23 cellular contexts compared by ENCODE assay signal in genomic region chr12:20695232-20695631, GRCh38. TPM values are rescaled to one million over a fixed set of nuclear protein-coding genes. Genes with fewer than 3 reads are reported as not detected.
DNase-seq lines count a peak whose midpoint lies in the region; ATAC-seq, FAIRE-seq and TF ChIP-seq lines count a peak whose summit lies in the region.
"Had no signal": no experiment of that assay in that cellular context is flagged by ENCODE, and none has a peak within 500 bp of the region (broad histone marks: within the 10 kb centered on the region; RNA-seq: fewer than 3 reads in every experiment).

Gene SLCO1C1, plus strand, starts transcription at chr12:20695332. Its CDS starts 4,245 bp downstream, at chr12:20699577.

- no peak within 1 kb of the TSS for H3K23ac ChIP-seq in neuronal stem cell (ENCODE audit: low read depth, low read length, poor library complexity)

- H3K27me3 Mint-ChIP-seq in CD14-positive monocyte (ENCODE audit: low read depth in 3 of 3) = peaks cover 0 to 3% (median 0%) of the 10 kb centered on the region in 3 donors
- H3K27me3 Mint-ChIP-seq: activated CD4-positive, alpha-beta T cell treated with anti-CD3 and anti-CD28 coated beads, Interleukin-2, amount 10 ng/mL, durations not matched to agents 7 days and 5 days; CD8-positive, alpha-beta memory T cell; naive thymus-derived CD4-positive, alpha-beta T cell; stimulated activated memory B cell treated with anti-CD40 and anti-IgM and Interleukin-4, amounts not matched to agents 10 μg/mL and 1 μg/mL and 100 μg/mL, for 72 hours had no signal

- H3K27me3 ChIP-seq in adipocyte (replicated peaks; ENCODE audit: control insufficient read depth, insufficient read depth, low read length) = no peaks in the 10 kb centered on the region
- no peaks in the 10 kb centered on the region for H3K27me3 ChIP-seq in neuronal stem cell (ENCODE audit: control insufficient read depth in 3 of 3, insufficient read depth in 3 of 3, low read depth in 1 of 3, low read length in 3 of 3)

- H3K79me1 ChIP-seq in neuronal stem cell (ENCODE audit: low read depth, low read length) = no peaks in the 10 kb centered on the region

- peak within 1 kb of the TSS; percentile 76 for H2AFZ ChIP-seq in neuronal stem cell (ENCODE audit: low read length)

- no peak within 1 kb of the TSS for H2BK12ac ChIP-seq in neuronal stem cell (ENCODE audit: low read length)

- peaks cover 0 to 2% (median 0%) of the 10 kb centered on the region in 7 donors for H3K9me3 Mint-ChIP-seq in CD14-positive monocyte
- H3K9me3 Mint-ChIP-seq: activated CD4-positive, alpha-beta T cell treated with anti-CD3 and anti-CD28 coated beads, Interleukin-2, amount 10 ng/mL, durations not matched to agents 7 days and 5 days had no signal

- H3K36me3 ChIP-seq in adipocyte (ENCODE audit: control insufficient read depth, insufficient read depth, low read length, severe bottlenecking) = no peaks in the 10 kb centered on the region
- H3K36me3 ChIP-seq in neuronal stem cell (replicated peaks in 1 of 2; ENCODE audit: control insufficient read depth in 2 of 2, insufficient read depth in 2 of 2, low read length in 2 of 2) = no peaks in the 10 kb centered on the region

- no peak within 1 kb of the TSS for H3K27ac ChIP-seq in neuronal stem cell (replicated peaks; ENCODE audit: low read length)

- H3K4me3 Mint-ChIP-seq in CD14-positive monocyte = no peak within 1 kb of the TSS
- H3K4me3 Mint-ChIP-seq: activated CD4-positive, alpha-beta T cell treated with anti-CD3 and anti-CD28 coated beads, Interleukin-2, amount 10 ng/mL, durations not matched to agents 7 days and 5 days; CD8-positive, alpha-beta memory T cell; immature natural killer cell; naive thymus-derived CD4-positive, alpha-beta T cell; stimulated activated memory B cell treated with anti-CD40 and anti-IgM and Interleukin-4, amounts not matched to agents 10 μg/mL and 1 μg/mL and 100 μg/mL, for 72 hours had no signal

- H2AK5ac ChIP-seq in neuronal stem cell (ENCODE audit: low read depth, low read length) = no peak within 1 kb of the TSS

- H3K27ac Mint-ChIP-seq in CD14-positive monocyte = no peak within 1 kb of the TSS
- H3K27ac Mint-ChIP-seq: activated CD4-positive, alpha-beta T cell treated with anti-CD3 and anti-CD28 coated beads, Interleukin-2, amount 10 ng/mL, durations not matched to agents 7 days and 5 days; immature natural killer cell; naive thymus-derived CD4-positive, alpha-beta T cell; stimulated activated memory B cell treated with anti-CD40 and anti-IgM and Interleukin-4, amounts not matched to agents 10 μg/mL and 1 μg/mL and 100 μg/mL, for 72 hours had no signal

- no peak within 1 kb of the TSS for H3K18ac ChIP-seq in neuronal stem cell (ENCODE audit: low read length)

- no peaks in the 10 kb centered on the region for H3K4me1 Mint-ChIP-seq in CD14-positive monocyte
- H3K4me1 Mint-ChIP-seq: activated CD4-positive, alpha-beta T cell treated with anti-CD3 and anti-CD28 coated beads, Interleukin-2, amount 10 ng/mL, durations not matched to agents 7 days and 5 days; CD8-positive, alpha-beta memory T cell; immature natural killer cell; stimulated activated memory B cell treated with anti-CD40 and anti-IgM and Interleukin-4, amounts not matched to agents 10 μg/mL and 1 μg/mL and 100 μg/mL, for 72 hours had no signal

- no peak within 1 kb of the TSS for H4K8ac ChIP-seq in neuronal stem cell (ENCODE audit: low read depth, low read length)

- no peak within 1 kb of the TSS for H2BK15ac ChIP-seq in neuronal stem cell (ENCODE audit: low read length)

- H4K91ac ChIP-seq in neuronal stem cell (ENCODE audit: low read depth, low read length, poor library complexity) = no peak within 1 kb of the TSS

- TF ChIP-seq CTCF in CD14-positive monocyte (IDR thresholded peaks at IDR 0.05) = no peak

- H3K4me3 ChIP-seq in adipocyte (ENCODE audit: low read length) (peak within 1 kb of the TSS; percentile 42), neuronal stem cell (ENCODE audit: low read length in 2 of 2) (peak within 1 kb of the TSS in 1 of 2 donors; percentile 15)
- H3K4me3 ChIP-seq: lung had no signal

- no peak within 1 kb of the TSS for H3K4me2 ChIP-seq in neuronal stem cell (ENCODE audit: insufficient read depth, low read length, poor library complexity, severe bottlenecking)

- WGBS in neuronal stem cell (ENCODE audit: extremely low coverage in 2 of 2, insufficient read length in 2 of 2, insufficient replicate concordance in 1 of 2), 2 donors = no CpG with 5 or more reads among the region's 6 CpGs

- no peaks in the 10 kb centered on the region for H3K36me3 Mint-ChIP-seq in CD14-positive monocyte
- H3K36me3 Mint-ChIP-seq: CD8-positive, alpha-beta memory T cell; immature natural killer cell; naive thymus-derived CD4-positive, alpha-beta T cell; stimulated activated memory B cell treated with anti-CD40 and anti-IgM and Interleukin-4, amounts not matched to agents 10 μg/mL and 1 μg/mL and 100 μg/mL, for 72 hours had no signal

- H3K9ac ChIP-seq in adipocyte (ENCODE audit: low read length) (no peak within 1 kb of the TSS), neuronal stem cell (ENCODE audit: low read depth, low read length, poor library complexity) (no peak within 1 kb of the TSS)

- FAIRE-seq in frontal cortex (lab: Jason Lieb, UNC) = no peak

- ATAC-seq in HG03565 (IDR thresholded peaks at IDR 0.05; ENCODE audit: unreplicated experiment) = no peak
- ATAC-seq: naive thymus-derived CD4-positive, alpha-beta T cell; stimulated activated memory B cell treated with anti-CD40 and anti-IgM and Interleukin-4, amounts not matched to agents 10 μg/mL and 1 μg/mL and 100 μg/mL, for 72 hours had no signal

- intact Hi-C loops in CD14-positive monocyte (cut with micrococcal nuclease) = no loop called here

- no peak within 1 kb of the TSS for H2BK120ac ChIP-seq in neuronal stem cell (ENCODE audit: low read depth, low read length)

- H2BK5ac ChIP-seq in neuronal stem cell (ENCODE audit: low read length) = no peak within 1 kb of the TSS

- no peaks in the 10 kb centered on the region for H3K9me3 ChIP-seq in adipocyte (ENCODE audit: control insufficient read depth, low read length)
- H3K9me3 ChIP-seq in neuronal stem cell (replicated peaks in 1 of 2; ENCODE audit: control insufficient read depth in 2 of 2, insufficient read depth in 1 of 2, low read depth in 1 of 2, low read length in 2 of 2) = no peaks in the 10 kb centered on the region

- peak; percentile 37 for DNase-seq in Ammon's horn (ENCODE audit: low spot score)
- DNase-seq in adipocyte (ENCODE audit: low read depth) = no peak
- DNase-seq in frontal cortex (ENCODE audit: low spot score in 2 of 2) = no peak
- no peak for DNase-seq in neuronal stem cell (ENCODE audit: low spot score)
- DNase-seq in NCI-H774 (lab: John Stamatoyannopoulos, UW) = no peak
- DNase-seq in MV-4-11 (lab: John Stamatoyannopoulos, UW) = no peak
- no peak for DNase-seq in CD14-positive monocyte (ENCODE audit: low spot score)
- DNase-seq: activated CD4-positive, alpha-beta T cell treated with anti-CD3 and anti-CD28 coated beads, Interleukin-2, amount 10 ng/mL, durations not matched to agents 7 days and 5 days; activated naive CD4-positive, alpha-beta T cell; CD8-positive, alpha-beta memory T cell; DMS79; immature natural killer cell; IMR-90; MM.1S; naive thymus-derived CD4-positive, alpha-beta T cell; NCI-H187 treated with DMSO at 0.1 percent for 48 hours; RPMI8226; stimulated activated CD4-positive, alpha-beta T cell treated with anti-CD3 and anti-CD28 coated beads, Interleukin-15, amount 100 ng/mL, for 24 hours had no signal

- no peak within 1 kb of the TSS for H3K4ac ChIP-seq in neuronal stem cell (ENCODE audit: low read length)

- no peak within 1 kb of the TSS for H3K14ac ChIP-seq in neuronal stem cell (ENCODE audit: low read length)

- H3K4me1 ChIP-seq in adipocyte (ENCODE audit: control insufficient read depth, insufficient read depth, low read length) (peaks cover 27% of the 10 kb centered on the region), neuronal stem cell (ENCODE audit: control insufficient read depth in 2 of 2, insufficient read depth in 1 of 2, low read depth in 1 of 2, low read length in 2 of 2) (peaks cover 2 to 8% of the 10 kb centered on the region in 2 donors)

RNA-seq across cellular contexts. Expression of gene SLCO1C1, which starts in this region (rescaled TPM):
- 16.7 TPM for total RNA-seq in frontal cortex
- polyA plus RNA-seq in neuronal stem cell (2013, experiment 1 of 2) = not detected
- polyA plus RNA-seq in neuronal stem cell (2013, experiment 2 of 2) = not detected
- polyA plus RNA-seq in CD14-positive monocyte = not detected
- total RNA-seq: activated CD4-positive, alpha-beta T cell treated with anti-CD3 and anti-CD28 coated beads, Interleukin-2, amount 10 ng/mL, durations not matched to agents 7 days and 5 days; CD8-positive, alpha-beta memory T cell; IMR-90; naive thymus-derived CD4-positive, alpha-beta T cell; ureter had no signal
- polyA plus RNA-seq: AG04450; CD8-positive, alpha-beta memory T cell; immature natural killer cell; IMR-90; naive thymus-derived CD4-positive, alpha-beta T cell had no signal
